2 cellular contexts compared by ENCODE assay signal in genomic region chr22:29207231-29207550, GRCh38.
TF ChIP-seq lines count a peak whose summit lies in the region.

No MANE protein-coding gene starts in this region.

TF ChIP-seq in HCT116, 20 proteins besides CTCF, POLR2A, EP300 and RAD21 (continued from another document):
- TF ChIP-seq REST (IDR thresholded peaks at IDR 0.05; ENCODE audit: low read depth): no peak
- no peak for TF ChIP-seq TCF7L2 (IDR thresholded peaks at IDR 0.05; ENCODE audit: borderline replicate concordance, extremely low read depth, insufficient read depth, insufficient read length)
- no peak for TF ChIP-seq YY1 (IDR thresholded peaks at IDR 0.05; ENCODE audit: extremely low read depth, insufficient replicate concordance, low read depth, low read length)
- TF ChIP-seq ATF3 (IDR thresholded peaks at IDR 0.05): no peak
- no peak for TF ChIP-seq CBX3 (IDR thresholded peaks at IDR 0.05; ENCODE audit: low read depth)
- TF ChIP-seq JUND (IDR thresholded peaks at IDR 0.05): no peak
- no peak for TF ChIP-seq ZBTB33 (IDR thresholded peaks at IDR 0.05; ENCODE audit: extremely low read depth, insufficient replicate concordance, low read length)
- TF ChIP-seq FOSL1 (IDR thresholded peaks at IDR 0.05; ENCODE audit: low read depth): no peak
- TF ChIP-seq EGR1 (IDR thresholded peaks at IDR 0.05; ENCODE audit: low read depth): no peak
- no peak for TF ChIP-seq ELF1 (IDR thresholded peaks at IDR 0.05; ENCODE audit: borderline replicate concordance, low read depth)

TF ChIP-seq in neural cell, 6 proteins besides CTCF, POLR2A, EP300 and RAD21 (continued from another document):
- TF ChIP-seq REST (IDR thresholded peaks at IDR 0.05; ENCODE audit: borderline replicate concordance) (no peak), POLR2AphosphoS5 (IDR thresholded peaks at IDR 0.05) (no peak), TAF1 (IDR thresholded peaks at IDR 0.05; ENCODE audit: low read depth) (no peak), MXI1 (conservative IDR thresholded peaks at IDR 0.05; ENCODE audit: poor library complexity, severe bottlenecking) (no peak)
